In the genomic region with DNA sequence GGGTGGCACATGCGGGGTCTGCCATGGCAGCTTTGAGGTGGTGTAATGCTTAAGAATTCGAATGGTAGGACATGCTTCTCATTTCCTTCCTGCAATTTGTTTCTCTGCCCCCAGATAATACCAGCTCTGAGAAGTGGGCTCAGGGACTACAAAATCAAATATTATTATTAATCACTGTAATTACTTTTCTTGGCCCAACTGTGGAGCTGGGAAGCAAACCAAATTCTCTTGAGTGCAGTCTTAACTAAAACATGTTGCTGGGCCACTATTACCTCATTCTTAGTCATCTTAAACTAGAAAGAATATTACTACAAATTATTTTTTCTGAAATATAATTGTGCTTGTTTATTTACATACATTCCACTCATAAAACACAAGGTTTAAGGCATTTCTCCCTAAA, we compare ENCODE assay signal across 13 cellular contexts.
DNase-seq lines count a peak whose midpoint lies in the region; ATAC-seq, FAIRE-seq and TF ChIP-seq lines count a peak whose summit lies in the region.
"Had no signal": no experiment of that assay in that cellular context is flagged by ENCODE, and none has a peak within 500 bp of the region (broad histone marks: within the 10 kb centered on the region; RNA-seq: fewer than 3 reads in every experiment).

No MANE protein-coding gene starts in this region.

- peak overlapping the region; percentile 69 for H3K4me2 ChIP-seq in keratinocyte (ENCODE audit: control insufficient read depth, extremely low read depth, insufficient read depth, low read depth, low read length)

- H3K9me1 ChIP-seq in keratinocyte (ENCODE audit: control insufficient read depth, extremely low read depth, insufficient read depth, low read length): no peaks in the 10 kb centered on the region

- dilution Hi-C loops in keratinocyte (cut with MboI; ENCODE audit: extremely low pct_ligation_motif_present, low sequenced_read_pairs): no loop called here

- intact Hi-C loops in upper lobe of right lung (cut with DNase I): no loop called here

- H3K27me3 ChIP-seq in keratinocyte (ENCODE audit: control insufficient read depth, extremely low read depth, insufficient read depth, low read length): no peaks in the 10 kb centered on the region
- no peaks in the 10 kb centered on the region for H3K27me3 ChIP-seq in upper lobe of right lung

- H3K4me1 ChIP-seq in keratinocyte (ENCODE audit: control insufficient read depth, extremely low read depth, insufficient read depth, low read length): peaks cover 42% of the 10 kb centered on the region
- peaks cover 13% of the 10 kb centered on the region for H3K4me1 ChIP-seq in upper lobe of right lung

- H3K36me3 ChIP-seq in keratinocyte (ENCODE audit: control insufficient read depth in 2 of 2, extremely low read depth in 1 of 2, insufficient read depth in 2 of 2, low read length in 2 of 2) (no peaks in the 10 kb centered on the region), upper lobe of right lung (no peaks in the 10 kb centered on the region)

- ATAC-seq in upper lobe of right lung (no peak), HG03442 (IDR thresholded peaks at IDR 0.05; ENCODE audit: unreplicated experiment) (no peak)

- peak overlapping the region; percentile 47 for H3K9ac ChIP-seq in keratinocyte (ENCODE audit: control insufficient read depth, extremely low read depth, insufficient read depth, low read length)

- H2AFZ ChIP-seq in keratinocyte (ENCODE audit: control insufficient read depth, low read length): peak overlapping the region; percentile 56

- TF ChIP-seq CTCF in keratinocyte (optimal IDR thresholded peaks at IDR 0.05 in 1 of 3, IDR thresholded peaks at IDR 0.05 in 1 of 3, conservative IDR thresholded peaks at IDR 0.05 in 1 of 3; ENCODE audit: extremely low read depth in 1 of 3, insufficient read depth in 2 of 3, low read length in 3 of 3) (no peak), upper lobe of right lung (IDR thresholded peaks at IDR 0.05) (no peak)

- no peaks in the 10 kb centered on the region for H3K79me2 ChIP-seq in keratinocyte (ENCODE audit: control insufficient read depth, insufficient read depth, low read length)

- H4K20me1 ChIP-seq in keratinocyte (ENCODE audit: control insufficient read depth, extremely low read depth, insufficient read depth, low read length): no peaks in the 10 kb centered on the region

- no peak for FAIRE-seq in keratinocyte (lab: Jason Lieb, UNC)
- FAIRE-seq: GM18507, HTR-8/SVneo had no signal

- DNase-seq in LHCN-M2 (ENCODE audit: low read depth): peak; percentile 61
- peak; percentile 80 for DNase-seq in dedifferentiated amniotic fluid mesenchymal stem cell (ENCODE audit: extremely low spot score)
- no peak for DNase-seq in keratinocyte (ENCODE audit: low read depth, low spot score)
- DNase-seq in upper lobe of right lung: no peak
- no peak for DNase-seq in activated CD8-positive, alpha-beta memory T cell treated with anti-CD3 and anti-CD28 coated beads, Interleukin-2, amount 50 U/mL, for 48 hours
- DNase-seq in KG1 (lab: John Stamatoyannopoulos, UW): no peak
- DNase-seq: activated CD4-positive, alpha-beta T cell treated with anti-CD3 and anti-CD28 coated beads, Interleukin-2, amount 10 ng/mL, durations not matched to agents 24 days and 14 days; activated naive CD4-positive, alpha-beta T cell treated with Interleukin-2 at 50 U/mL for 16 hours; effector CD4-positive, alpha-beta T cell; NCI-H82 had no signal

- H3K27ac ChIP-seq in keratinocyte (ENCODE audit: control insufficient read depth, insufficient read depth, low read length) (peak overlapping the region; percentile 71), upper lobe of right lung (peak overlapping the region; percentile 43)

- H3K4me3 ChIP-seq in keratinocyte (ENCODE audit: control insufficient read depth in 2 of 3, extremely low read depth in 1 of 3, insufficient read depth in 2 of 3, low read depth in 1 of 3, low read length in 3 of 3): peak overlapping the region in 1 of 3 experiments; percentile 26
- H3K4me3 ChIP-seq in upper lobe of right lung: no peak overlapping the region

- H3K9me3 ChIP-seq in keratinocyte (ENCODE audit: control insufficient read depth, low read depth, low read length): peaks cover 4% of the 10 kb centered on the region
- no peaks in the 10 kb centered on the region for H3K9me3 ChIP-seq in upper lobe of right lung

Comparison
In these comparisons a context has a peak if more than half of its experiments do, and no peak if none do; other contexts are left out.
1. DNase-seq: peak in LHCN-M2 (single experiment) and dedifferentiated amniotic fluid mesenchymal stem cell (single experiment); none in keratinocyte (single experiment), upper lobe of right lung (single experiment), activated CD8-positive, alpha-beta memory T cell treated with anti-CD3 and anti-CD28 coated beads, Interleukin-2, amount 50 U/mL, for 48 hours (single experiment) and KG1 (single experiment).